8 cellular contexts compared by ENCODE assay signal in the genomic region with DNA sequence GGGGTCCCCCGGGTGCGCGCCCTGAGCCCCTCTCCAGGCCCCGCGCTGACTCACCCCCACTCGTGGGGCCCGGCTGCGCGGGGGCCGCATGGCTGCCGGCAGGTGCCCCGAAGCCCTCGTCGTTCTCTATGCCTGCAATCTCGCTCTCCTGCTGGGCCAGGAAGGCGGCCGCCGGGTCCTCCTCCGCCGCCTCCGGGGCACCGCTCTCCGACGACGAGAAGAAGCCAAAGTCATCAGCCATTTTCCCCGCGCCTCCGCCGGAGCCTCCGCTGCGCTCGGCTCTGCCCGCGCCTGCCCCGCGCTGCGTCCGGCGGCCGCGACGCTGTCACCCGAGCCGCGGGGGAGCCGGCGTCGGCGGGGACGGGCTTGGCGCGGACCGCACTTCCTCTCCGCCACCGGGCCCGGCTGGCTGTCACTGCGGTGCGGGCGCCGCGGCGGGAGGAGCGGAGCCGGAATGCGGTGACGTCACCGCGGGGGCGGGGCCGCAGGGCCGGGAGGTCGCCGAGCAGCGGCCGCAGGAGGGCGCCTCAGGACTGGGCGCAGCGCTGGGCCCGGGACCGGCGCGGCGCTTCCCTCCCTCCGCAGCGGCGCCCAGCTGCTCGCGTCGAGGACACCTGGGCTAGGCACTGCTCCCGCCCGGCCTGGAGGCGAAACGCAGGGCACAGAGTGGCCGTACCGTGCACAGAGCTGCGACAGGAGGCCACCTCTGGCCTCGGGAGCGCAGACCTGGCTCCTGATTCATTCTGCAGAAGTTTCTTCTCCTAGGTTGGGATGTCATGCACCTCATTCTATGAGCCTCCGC. TPM values are rescaled to one million over a fixed set of nuclear protein-coding genes. Genes with fewer than 3 reads are reported as not detected.
DNase-seq lines count a peak whose midpoint lies in the region; ATAC-seq and TF ChIP-seq lines count a peak whose summit lies in the region.

TSS of gene CLTB (minus strand) at position 417 of the 802 bp plus-strand sequence. CDS start at position 241, 176 bp downstream.

- H3K27ac ChIP-seq in gastroesophageal sphincter = peak within 1 kb of the TSS; percentile 92 to 97 (median 94)
- peak within 1 kb of the TSS; percentile 92 for H3K27ac ChIP-seq in neutrophil
- H3K27ac ChIP-seq in substantia nigra (ENCODE audit: low read depth, low read length, poor library complexity, severe bottlenecking) = peak within 1 kb of the TSS; percentile 82

- TF ChIP-seq CTCF in LNCaP clone FGC (IDR thresholded peaks at IDR 0.05; ENCODE audit: control insufficient read depth, extremely low read depth, insufficient read depth) = peak; percentile 98
- TF ChIP-seq CTCF in gastroesophageal sphincter (IDR thresholded peaks at IDR 0.05) = peak in 3 of 4 experiments; percentile 90 to 95 (median 94)
- peak; percentile 98 for TF ChIP-seq CTCF in neutrophil (IDR thresholded peaks at IDR 0.05)

- intact Hi-C loops in activated naive CD4-positive, alpha-beta T cell treated with anti-CD3 and anti-CD28 coated beads for 36 hours (cut with micrococcal nuclease) = loop anchor here (1.0 to 2.0 kb wide), 7 partner anchors 27 to 231 kb away; partner anchors contain the start of genes FAF2 and TSPAN17

- peak; percentile 97 for ATAC-seq in gastroesophageal sphincter

- H3K27ac Mint-ChIP-seq in activated naive CD4-positive, alpha-beta T cell treated with anti-CD3 and anti-CD28 coated beads for 36 hours = peak within 1 kb of the TSS; percentile 74

- H3K4me3 ChIP-seq in LNCaP clone FGC (ENCODE audit: low read depth, low read length) (peak within 1 kb of the TSS; percentile 85), gastroesophageal sphincter (peak within 1 kb of the TSS; percentile 97), neutrophil (ENCODE audit: low read depth in 1 of 2, low read length in 1 of 2) (peak within 1 kb of the TSS; percentile 71 to 84)

- H3K9me3 Mint-ChIP-seq in activated naive CD4-positive, alpha-beta T cell treated with anti-CD3 and anti-CD28 coated beads for 36 hours = peaks cover 3% of the 10 kb centered on the region

- H3K36me3 Mint-ChIP-seq in activated naive CD4-positive, alpha-beta T cell treated with anti-CD3 and anti-CD28 coated beads for 36 hours (ENCODE audit: low read depth) = no peaks in the 10 kb centered on the region

- H3K4me3 Mint-ChIP-seq in activated naive CD4-positive, alpha-beta T cell treated with anti-CD3 and anti-CD28 coated beads for 36 hours = peak within 1 kb of the TSS; percentile 74

- H3K4me1 ChIP-seq in gastroesophageal sphincter (peaks cover 0 to 52% (median 31%) of the 10 kb centered on the region in 3 donors), neutrophil (ENCODE audit: control insufficient read depth in 1 of 2, insufficient read depth in 1 of 2, low read depth in 1 of 2, low read length in 1 of 2) (peaks cover 12% of the 10 kb centered on the region in 2 experiments)

- H3K4me1 Mint-ChIP-seq in activated naive CD4-positive, alpha-beta T cell treated with anti-CD3 and anti-CD28 coated beads for 36 hours (ENCODE audit: low read depth) = peaks cover 37% of the 10 kb centered on the region

- no peaks in the 10 kb centered on the region for H3K36me3 ChIP-seq in gastroesophageal sphincter
- no peaks in the 10 kb centered on the region for H3K36me3 ChIP-seq in neutrophil

- TF ChIP-seq EP300 in gastroesophageal sphincter (IDR thresholded peaks at IDR 0.05) = no peak

- H3K9me3 ChIP-seq in gastroesophageal sphincter = no peaks in the 10 kb centered on the region
- no peaks in the 10 kb centered on the region for H3K9me3 ChIP-seq in neutrophil

- TF ChIP-seq POLR2A in gastroesophageal sphincter (IDR thresholded peaks at IDR 0.05) = peak; percentile 82 to 95

- CTCF ChIA-PET in activated naive CD4-positive, alpha-beta T cell treated with anti-CD3 and anti-CD28 coated beads for 36 hours (lab: Charles Lee) = interaction anchor here (0.5 to 3.6 kb wide), 21 partner anchors 9 to 591 kb away, joined by 3 to 21 read pairs (median 3); partner anchors contain the start of gene FAF2

- H3K27me3 ChIP-seq in gastroesophageal sphincter (no peaks in the 10 kb centered on the region), neutrophil (no peaks in the 10 kb centered on the region)

- DNase-seq in GDM1 (lab: John Stamatoyannopoulos, UW) = peak; percentile 89
- DNase-seq in GOT3 (lab: John Stamatoyannopoulos, UW) = peak; percentile 64
- peak; percentile 40 for DNase-seq in LNCaP clone FGC (ENCODE audit: low read depth)
- peak; percentile 83 for DNase-seq in SK-N-DZ (ENCODE audit: low spot score)
- peak; percentile 90 for DNase-seq in activated naive CD4-positive, alpha-beta T cell treated with anti-CD3 and anti-CD28 coated beads for 36 hours
- DNase-seq in substantia nigra (lab: John Stamatoyannopoulos, UW) = peak in 48 of 49 donors; percentile 21 to 96 (median 80)

- H3K27me3 Mint-ChIP-seq in activated naive CD4-positive, alpha-beta T cell treated with anti-CD3 and anti-CD28 coated beads for 36 hours (ENCODE audit: low read depth) = no peaks in the 10 kb centered on the region

- 43% methylated on average over 1 of the region's 99 CpGs; no CpG with 5 or more reads in 1 of the 2 donors for WGBS in gastroesophageal sphincter (ENCODE audit: low coverage in 1 of 2), 2 donors

RNA-seq across cellular contexts. Expression of gene CLTB, which starts in this region (rescaled TPM):
- polyA plus RNA-seq in SK-N-DZ (2014; cell fraction: cytosol; rRNA removed) = 59.2 and 73.2 TPM in 2 replicates
- 54.4 and 67.0 TPM in 2 replicates for polyA plus RNA-seq in SK-N-DZ (2014; cell fraction: nucleus; rRNA removed)
- 10 to 100 TPM; 51.1 to 53.9 TPM for total RNA-seq in activated naive CD4-positive, alpha-beta T cell treated with anti-CD3 and anti-CD28 coated beads for 36 hours
- 100 to 1,000 TPM; 222 to 285 (median 240) TPM for total RNA-seq in gastroesophageal sphincter

Comparison
In these comparisons a context has a peak if more than half of its experiments do, and no peak if none do; other contexts are left out.
1. Peak in every context shown above with its lines: DNase-seq, ATAC-seq, H3K4me3 ChIP-seq and H3K27ac ChIP-seq.
2. RNA of gene CLTB (total RNA-seq): 222 to 285 TPM in gastroesophageal sphincter; 51.1 to 53.9 TPM in activated naive CD4-positive, alpha-beta T cell treated with anti-CD3 and anti-CD28 coated beads for 36 hours; every median in the first group is over 4 times any median in the second.
3. DNase-seq: peak in every context shown above with its lines; median percentile 90 in activated naive CD4-positive, alpha-beta T cell treated with anti-CD3 and anti-CD28 coated beads for 36 hours; 89 in GDM1; 83 in SK-N-DZ; 80 in substantia nigra; 64 in GOT3; 40 in LNCaP clone FGC.